Comparison of ENCODE assay signal across 2 cellular contexts in the genomic region with DNA sequence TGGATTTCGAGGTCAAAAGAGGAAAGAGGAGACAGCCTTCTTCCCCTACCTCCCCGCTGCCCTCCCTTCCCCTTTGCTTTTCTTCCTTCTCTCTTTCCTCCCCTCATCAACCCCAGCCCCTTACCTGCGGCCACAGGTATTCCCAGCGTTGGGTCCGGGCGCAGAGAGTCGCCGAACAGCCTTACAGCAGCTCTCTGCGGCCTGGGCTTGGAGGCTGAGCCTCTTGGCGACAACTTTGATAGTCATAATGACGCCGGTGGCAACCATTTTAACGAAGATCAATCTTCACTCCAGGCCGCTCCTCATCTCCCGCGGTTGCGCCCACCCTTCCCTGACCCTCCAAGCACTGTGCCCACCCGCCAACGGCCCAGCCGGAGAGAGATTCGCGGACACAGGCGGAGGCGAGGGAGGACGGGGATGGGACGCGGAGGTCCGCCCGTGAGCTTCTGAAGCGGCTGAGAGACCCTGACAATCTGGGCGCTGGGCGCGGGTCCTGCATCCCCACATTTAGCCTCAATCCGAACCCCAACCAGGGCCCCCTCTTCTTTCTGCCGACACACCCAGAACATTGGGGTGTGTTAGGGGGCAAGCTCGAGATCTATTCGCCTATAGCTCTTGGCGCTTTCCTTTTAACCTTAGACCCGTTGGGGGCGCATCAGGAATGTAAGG.
TF ChIP-seq lines count a peak whose summit lies in the region.

No MANE protein-coding gene starts in this region.

TF ChIP-seq in endothelial cell of umbilical vein, 7 proteins besides CTCF, POLR2A, EP300 and RAD21:
- TF ChIP-seq, protein P1, sequence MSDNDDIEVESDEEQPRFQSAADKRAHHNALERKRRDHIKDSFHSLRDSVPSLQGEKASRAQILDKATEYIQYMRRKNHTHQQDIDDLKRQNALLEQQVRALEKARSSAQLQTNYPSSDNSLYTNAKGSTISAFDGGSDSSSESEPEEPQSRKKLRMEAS (IDR thresholded peaks at IDR 0.05; ENCODE audit: insufficient read depth, insufficient read length), result no peak
- TF ChIP-seq MYC (IDR thresholded peaks at IDR 0.05; ENCODE audit: low read depth, low read length) (no peak), GATA2 (IDR thresholded peaks at IDR 0.05; ENCODE audit: insufficient read depth, insufficient read length, low read depth, low read length) (no peak), EZH2 (IDR thresholded peaks at IDR 0.05; ENCODE audit: borderline replicate concordance, low read depth, low read length, severe bottlenecking) (peak; percentile 97), FOS (IDR thresholded peaks at IDR 0.05; ENCODE audit: borderline replicate concordance, insufficient read depth, low read length) (no peak), JUN (IDR thresholded peaks at IDR 0.05; ENCODE audit: borderline replicate concordance, insufficient read depth, insufficient read length, low read depth) (no peak), POLR2AphosphoS5 (IDR thresholded peaks at IDR 0.05; ENCODE audit: insufficient read depth, low read depth, low read length) (no peak)

TF ChIP-seq in GM12891, 5 proteins besides CTCF, POLR2A, EP300 and RAD21:
- TF ChIP-seq PAX5 (IDR thresholded peaks at IDR 0.05; ENCODE audit: insufficient read depth, low read length, severe bottlenecking), result no peak
- TF ChIP-seq POU2F2 (IDR thresholded peaks at IDR 0.05; ENCODE audit: low read depth, low read length), result no peak
- no peak for TF ChIP-seq POLR2AphosphoS5 (IDR thresholded peaks at IDR 0.05; ENCODE audit: low read depth, low read length)
- TF ChIP-seq SPI1 (IDR thresholded peaks at IDR 0.05; ENCODE audit: low read depth, low read length), result no peak
- TF ChIP-seq TAF1 (IDR thresholded peaks at IDR 0.05; ENCODE audit: low read depth, low read length), result no peak
TF ChIP-seq in GM12891: peak in this region for 0.
